Comparison of ENCODE assay signal across 8 cellular contexts in the genomic region with DNA sequence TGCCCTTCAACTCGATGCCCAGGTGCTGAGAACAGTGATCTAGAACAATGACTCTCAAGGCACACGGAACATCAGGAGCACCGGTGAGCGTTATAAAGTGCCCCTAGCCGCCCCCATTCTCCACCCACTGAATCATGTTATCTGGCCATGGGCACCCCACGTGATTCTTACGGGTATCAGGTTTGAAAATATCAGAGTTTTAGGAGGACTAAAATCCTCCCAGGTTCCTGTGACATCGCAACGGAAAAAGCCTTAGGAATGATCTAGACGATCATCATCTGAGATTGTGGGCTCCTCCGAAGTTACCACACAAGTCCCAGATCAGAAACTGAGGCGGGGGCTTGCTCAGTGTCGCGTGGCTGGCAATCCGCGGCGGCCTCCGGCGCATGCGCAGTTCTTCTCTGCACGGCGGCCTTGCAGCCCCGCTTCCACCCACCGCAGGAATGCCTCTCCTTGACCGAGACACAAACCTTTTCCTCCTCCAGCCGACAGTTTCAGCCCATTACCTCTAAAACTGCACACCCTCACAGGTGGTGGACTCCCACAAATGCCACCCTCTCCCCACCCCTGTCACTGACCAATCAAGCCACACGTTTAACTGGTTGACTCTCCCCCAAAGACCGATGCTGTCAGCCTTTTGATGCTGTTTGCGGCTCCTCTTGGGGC. TPM values are rescaled to one million over a fixed set of nuclear protein-coding genes. Genes with fewer than 3 reads are reported as not detected.
DNase-seq lines count a peak whose midpoint lies in the region; ATAC-seq and TF ChIP-seq lines count a peak whose summit lies in the region.

No MANE protein-coding gene starts in this region.

- no peaks in the 10 kb centered on the region for H3K9me3 Mint-ChIP-seq in activated T-cell treated with anti-CD3 and anti-CD28 coated beads, Interleukin-2, amount 50 U/mL, for 24 hours

- peaks cover 6% of the 10 kb centered on the region for H3K27me3 Mint-ChIP-seq in activated T-cell treated with anti-CD3 and anti-CD28 coated beads, Interleukin-2, amount 50 U/mL, for 24 hours

- H2AK9ac ChIP-seq in IMR-90 (replicated peaks; ENCODE audit: low read depth, low read length, poor library complexity): peak overlapping the region; percentile 67

- H2BK15ac ChIP-seq in IMR-90 (ENCODE audit: low read depth, low read length): peak overlapping the region; percentile 44; the same call in 1 of the 3 replicates

- no peaks in the 10 kb centered on the region for H3K79me1 ChIP-seq in IMR-90 (ENCODE audit: low read depth in 1 of 2, low read length in 2 of 2)

- H3K4me1 ChIP-seq in IMR-90 (ENCODE audit: control insufficient read depth, insufficient read depth, low read length): peaks cover 19% of the 10 kb centered on the region
- H3K4me1 ChIP-seq in gastrocnemius medialis: peaks cover 0 to 18% of the 10 kb centered on the region in 2 donors

- H3K36me3 Mint-ChIP-seq in activated T-cell treated with anti-CD3 and anti-CD28 coated beads, Interleukin-2, amount 50 U/mL, for 24 hours (ENCODE audit: low read depth): no peaks in the 10 kb centered on the region

- peak overlapping the region; percentile 83 for H2BK120ac ChIP-seq in IMR-90 (ENCODE audit: low read depth, low read length)

- no peaks in the 10 kb centered on the region for H4K20me1 ChIP-seq in IMR-90 (ENCODE audit: insufficient read depth, low read length)

- TF ChIP-seq POLR2A in IMR-90 (IDR thresholded peaks at IDR 0.05; ENCODE audit: low read depth, low read length): no peak
- TF ChIP-seq POLR2A in gastrocnemius medialis (IDR thresholded peaks at IDR 0.05): no peak

- H3K36me3 ChIP-seq in IMR-90 (ENCODE audit: control insufficient read depth, insufficient read depth, low read length) (no peaks in the 10 kb centered on the region), gastrocnemius medialis (no peaks in the 10 kb centered on the region)

- peak overlapping the region; percentile 49 for H3K4ac ChIP-seq in IMR-90 (ENCODE audit: low read depth, low read length)

- dilution Hi-C loops in IMR-90 (cut with HindIII; ENCODE audit: low sequenced_read_pairs, unreplicated experiment): no loop called here

- H3K27ac ChIP-seq in IMR-90 (ENCODE audit: insufficient read depth, low read length): no peak overlapping the region
- peak overlapping the region in 2 of 4 donors; percentile 43 to 51 for H3K27ac ChIP-seq in gastrocnemius medialis

- H3K56ac ChIP-seq in IMR-90 (ENCODE audit: extremely low read depth, insufficient read depth, low read length): no peak overlapping the region

- H2AK5ac ChIP-seq in IMR-90 (ENCODE audit: low read depth, low read length): peak overlapping the region; percentile 21; the same call in 1 of the 2 replicates

- H3K27me3 ChIP-seq in IMR-90 (ENCODE audit: control insufficient read depth, insufficient read depth, low read length) (no peaks in the 10 kb centered on the region), gastrocnemius medialis (no peaks in the 10 kb centered on the region)

- peak overlapping the region; percentile 80 for H4K5ac ChIP-seq in IMR-90 (ENCODE audit: low read depth, low read length)

- WGBS in IMR-90 (ENCODE audit: extremely low coverage in 2 of 2, insufficient read length in 1 of 2), 2 experiments: 21% methylated on average over 10 of the region's 29 CpGs; no CpG with 5 or more reads in 1 of the 2 experiments

- H3K4me3 Mint-ChIP-seq in activated T-cell treated with anti-CD3 and anti-CD28 coated beads, Interleukin-2, amount 50 U/mL, for 24 hours: peak overlapping the region; percentile 43

- DNase-seq in IMR-90: no peak
- DNase-seq in activated T-cell treated with anti-CD3 and anti-CD28 coated beads, Interleukin-2, amount 50 U/mL, for 24 hours: peak; percentile 74
- peak; percentile 56 for DNase-seq in fibroblast of villous mesenchyme (ENCODE audit: low read depth)
- peak; percentile 35 to 53 for DNase-seq in gastrocnemius medialis
- DNase-seq in COLO668 (lab: John Stamatoyannopoulos, UW; ENCODE audit: unreplicated experiment): no peak
- DNase-seq in NK-92 treated with Interleukin-12 subunit alpha and Interleukin-12 subunit beta, amount 100 ng/mL, for 24 hours (lab: John Stamatoyannopoulos, UW): no peak

- no peaks in the 10 kb centered on the region for H3K9me3 ChIP-seq in IMR-90 (ENCODE audit: control insufficient read depth, insufficient read depth, low read length)
- H3K9me3 ChIP-seq in gastrocnemius medialis: no peaks in the 10 kb centered on the region

- 0 out of 2 replicates have a peak overlapping the region, but pooled peaks have one; percentile 16 for H3K23ac ChIP-seq in IMR-90 (ENCODE audit: low read depth, low read length)

- peak overlapping the region; percentile 85 for H2BK20ac ChIP-seq in IMR-90 (ENCODE audit: low read depth, low read length)

- POLR2A ChIA-PET in IMR-90 (lab: Charles Lee; ENCODE audit: unreplicated experiment): no interaction called here

- H3K4me2 ChIP-seq in IMR-90 (ENCODE audit: low read depth, low read length): 0 out of 2 replicates have a peak overlapping the region, but pooled peaks have one; percentile 11

- no peak overlapping the region for H3K9ac ChIP-seq in IMR-90 (ENCODE audit: low read depth, low read length)

- H3K9me1 ChIP-seq in IMR-90 (ENCODE audit: insufficient read depth, low read length): peaks cover 6% of the 10 kb centered on the region

- H3K18ac ChIP-seq in IMR-90 (ENCODE audit: low read depth, low read length): no peak overlapping the region

- in situ Hi-C loops in IMR-90 (cut with MboI; ENCODE audit: low sequenced_read_pairs) (no loop called here), gastrocnemius medialis (cut with MboI; ENCODE audit: low sequenced_read_pairs in 4 of 4) (no loop called here)

- TF ChIP-seq CTCF in IMR-90 (conservative IDR thresholded peaks at IDR 0.05; ENCODE audit: low read depth, low read length) (no peak), fibroblast of villous mesenchyme (IDR thresholded peaks at IDR 0.05; ENCODE audit: insufficient read depth, low read depth, low read length) (no peak), gastrocnemius medialis (IDR thresholded peaks at IDR 0.05 in 4 of 5, conservative IDR thresholded peaks at IDR 0.05 in 1 of 5) (no peak)

- no peak for ATAC-seq in IMR-90 (ENCODE audit: low read depth)
- ATAC-seq in gastrocnemius medialis: peak; percentile 70 to 73
- ATAC-seq in GM21786 (IDR thresholded peaks at IDR 0.05; ENCODE audit: unreplicated experiment): no peak
- ATAC-seq in GM19467 (IDR thresholded peaks at IDR 0.05; ENCODE audit: unreplicated experiment): no peak

- peak overlapping the region; percentile 82; the same call in 1 of the 2 replicates for H3K14ac ChIP-seq in IMR-90 (replicated peaks; ENCODE audit: low read depth, low read length)

- no TSS peak for BruUV-seq in IMR-90 (replicated peaks; lab: Mats Ljungman, UMichigan)

- TF ChIP-seq RAD21 in IMR-90 (IDR thresholded peaks at IDR 0.05; ENCODE audit: low read length): no peak

- H4K8ac ChIP-seq in IMR-90 (ENCODE audit: low read depth in 2 of 2, low read length in 2 of 2): peak overlapping the region; percentile 22 to 96; a peak in 3 of 4 replicates

- H2AFZ ChIP-seq in IMR-90 (replicated peaks; ENCODE audit: low read length, poor library complexity): peak overlapping the region; percentile 92

- peak overlapping the region; percentile 88 for H4K91ac ChIP-seq in IMR-90 (ENCODE audit: insufficient read depth, low read depth, low read length)

- peaks cover 13% of the 10 kb centered on the region for H3K4me1 Mint-ChIP-seq in activated T-cell treated with anti-CD3 and anti-CD28 coated beads, Interleukin-2, amount 50 U/mL, for 24 hours (ENCODE audit: low read depth)

- intact Hi-C loops in IMR-90 (cut with micrococcal nuclease): no loop called here
- intact Hi-C loops in gastrocnemius medialis (cut with DNase I; ENCODE audit: low total_unique reads): no loop called here

- H2BK5ac ChIP-seq in IMR-90 (ENCODE audit: low read depth, low read length, poor library complexity, severe bottlenecking): peak overlapping the region; percentile 20

- H3K4me3 ChIP-seq in IMR-90 (ENCODE audit: insufficient read depth, low read depth, low read length) (no peak overlapping the region), fibroblast of villous mesenchyme (ENCODE audit: low read depth, low read length) (no peak overlapping the region), gastrocnemius medialis (peak overlapping the region; percentile 30 to 52 (median 44))

- peak overlapping the region; percentile 66 for H3K27ac Mint-ChIP-seq in activated T-cell treated with anti-CD3 and anti-CD28 coated beads, Interleukin-2, amount 50 U/mL, for 24 hours

- CTCF ChIA-PET in IMR-90 (lab: Yijun Ruan, JAX): interaction anchor here (0.6 kb wide), 2 partner anchors 39 to 762 kb away, joined by 3 read pairs; no protein-coding TSS in a partner anchor

TF ChIP-seq in IMR-90, 13 proteins besides CTCF, POLR2A, EP300 and RAD21:
- peak; percentile 29; the same call in 1 of the 2 replicates for TF ChIP-seq MAZ (IDR thresholded peaks at IDR 0.05; ENCODE audit: borderline replicate concordance, low read depth, low read length)
- TF ChIP-seq FOS (IDR thresholded peaks at IDR 0.05; ENCODE audit: low read depth, low read length): no peak
TF ChIP-seq in IMR-90: peak in this region for 1.

RNA-seq across cellular contexts. Expression of a gene that starts 5.8 kb away (rescaled TPM):
- total RNA-seq in IMR-90 (2012; rRNA removed) (13.3 and 48.6 TPM in 2 replicates), fibroblast of villous mesenchyme (112 and 119 TPM in 2 replicates), gastrocnemius medialis (100 to 1,000 TPM; 231 to 500 (median 388) TPM)
- 88.0 and 101 TPM in 2 replicates for polyA plus RNA-seq in IMR-90 (2012; rRNA removed)
- 10.5 and 17.0 TPM in 2 replicates for polyA plus RNA-seq in IMR-90 (2012; cell fraction: cytosol; rRNA removed)
- polyA plus RNA-seq in IMR-90 (2012; cell fraction: nucleus; rRNA removed; ENCODE audit: low replicate concordance): 2.6 and 31.4 TPM in 2 replicates

Comparison
In these comparisons a context has a peak if more than half of its experiments do, and no peak if none do; other contexts are left out.
1. ATAC-seq: peak in gastrocnemius medialis (2 of 2); none in IMR-90 (single experiment), GM21786 (single experiment) and GM19467 (single experiment).
2. DNase-seq: peak in activated T-cell treated with anti-CD3 and anti-CD28 coated beads, Interleukin-2, amount 50 U/mL, for 24 hours (single experiment), fibroblast of villous mesenchyme (single experiment) and gastrocnemius medialis (2 of 2); none in IMR-90 (single experiment), COLO668 (single experiment) and NK-92 treated with Interleukin-12 subunit alpha and Interleukin-12 subunit beta, amount 100 ng/mL, for 24 hours (single experiment).
3. H3K4me3 ChIP-seq: peak in gastrocnemius medialis (4 of 4); none in IMR-90 (single experiment) and fibroblast of villous mesenchyme (single experiment).